Comparison of ENCODE assay signal across 21 cellular contexts in genomic region chr13:77563110-77563509, GRCh38. TPM values are rescaled to one million over a fixed set of nuclear protein-coding genes. Genes with fewer than 3 reads are reported as not detected.
DNase-seq lines count a peak whose midpoint lies in the region; ATAC-seq and TF ChIP-seq lines count a peak whose summit lies in the region.
"Had no signal": no experiment of that assay in that cellular context is flagged by ENCODE, and none has a peak within 500 bp of the region (broad histone marks: within the 10 kb centered on the region; RNA-seq: fewer than 3 reads in every experiment).

No MANE protein-coding gene starts in this region.

- H3K4me1 Mint-ChIP-seq in natural killer cell treated with Interleukin-12 subunit alpha and Interleukin-12 subunit beta and Interleukin-15 and Interleukin-18, amount 100 ng/mL, for 72 hours (ENCODE audit: low read depth in 2 of 2), result no peaks in the 10 kb centered on the region

- H3K4me3 Mint-ChIP-seq in natural killer cell treated with Interleukin-12 subunit alpha and Interleukin-12 subunit beta and Interleukin-15 and Interleukin-18, amount 100 ng/mL, for 72 hours, result no peak overlapping the region
- H3K4me3 Mint-ChIP-seq: CD4-positive, CD25-positive, alpha-beta regulatory T cell had no signal

- DNase-seq in HCEC 1CT (peak; percentile 14), dermis blood vessel endothelial cell (peak; percentile 11), mesenchymal stem cell (peak; percentile 37), posterior vena cava (ENCODE audit: low spot score) (no peak), coronary artery (ENCODE audit: low spot score) (no peak), NCI-H2107 (lab: John Stamatoyannopoulos, UW) (no peak)
- no peak for DNase-seq in natural killer cell treated with Interleukin-12 subunit alpha and Interleukin-12 subunit beta and Interleukin-15 and Interleukin-18, amount 100 ng/mL, for 72 hours (ENCODE audit: low spot score)
- DNase-seq: anterior cingulate cortex; CD4-positive, CD25-positive, alpha-beta regulatory T cell; effector CD8-positive, alpha-beta T cell; islet precursor cell; KG1; NCI-H1694; NCI-H524 treated with DMSO at 0.1 percent for 48 hours; stimulated activated CD4-positive, alpha-beta T cell treated with anti-CD3 and anti-CD28 coated beads, Interleukin-12 subunit alpha, Interleukin-12 subunit beta, amount 100 ng/mL, for 4 hours; SW 1271; WERI-Rb-1 had no signal

- H3K4me1 ChIP-seq in mesenchymal stem cell (ENCODE audit: control insufficient read depth, insufficient read depth, low read depth, low read length), result no peaks in the 10 kb centered on the region

- no peak overlapping the region for H2BK5ac ChIP-seq in mesenchymal stem cell (ENCODE audit: low read depth, low read length, poor library complexity, severe bottlenecking)

- no peak overlapping the region for H2AK5ac ChIP-seq in mesenchymal stem cell (ENCODE audit: low read length, severe bottlenecking)

- ATAC-seq in natural killer cell treated with Interleukin-12 subunit alpha and Interleukin-12 subunit beta and Interleukin-15 and Interleukin-18, amount 100 ng/mL, for 72 hours, result no peak

- no peaks in the 10 kb centered on the region for H3K27me3 ChIP-seq in mesenchymal stem cell (ENCODE audit: control insufficient read depth in 1 of 2, insufficient read depth in 1 of 2, low read length in 2 of 2)

- H3K27ac Mint-ChIP-seq in natural killer cell treated with Interleukin-12 subunit alpha and Interleukin-12 subunit beta and Interleukin-15 and Interleukin-18, amount 100 ng/mL, for 72 hours, result no peak overlapping the region
- H3K27ac Mint-ChIP-seq: CD4-positive, CD25-positive, alpha-beta regulatory T cell had no signal

- intact Hi-C loops in posterior vena cava (cut with DNase I), result no loop called here

- no peak overlapping the region for H4K8ac ChIP-seq in mesenchymal stem cell (ENCODE audit: low read length)

- H3K9me3 ChIP-seq in mesenchymal stem cell (ENCODE audit: control insufficient read depth, low read length), result no peaks in the 10 kb centered on the region

- no peak overlapping the region for H4K91ac ChIP-seq in mesenchymal stem cell (ENCODE audit: low read length)

- WGBS in mesenchymal stem cell, result no CpG with 5 or more reads among the region's 1 CpG

- no peaks in the 10 kb centered on the region for H3K9me3 Mint-ChIP-seq in natural killer cell treated with Interleukin-12 subunit alpha and Interleukin-12 subunit beta and Interleukin-15 and Interleukin-18, amount 100 ng/mL, for 72 hours

- TF ChIP-seq CTCF in coronary artery (IDR thresholded peaks at IDR 0.05), result no peak

- no peak overlapping the region for H3K18ac ChIP-seq in mesenchymal stem cell (ENCODE audit: low read depth in 1 of 2, low read length in 2 of 2)

- no peak overlapping the region for H2AFZ ChIP-seq in mesenchymal stem cell (ENCODE audit: low read depth, low read length)

- H3K36me3 Mint-ChIP-seq in natural killer cell treated with Interleukin-12 subunit alpha and Interleukin-12 subunit beta and Interleukin-15 and Interleukin-18, amount 100 ng/mL, for 72 hours, result no peaks in the 10 kb centered on the region
- H3K36me3 Mint-ChIP-seq: CD4-positive, CD25-positive, alpha-beta regulatory T cell had no signal

- no peak overlapping the region for H2BK12ac ChIP-seq in mesenchymal stem cell (ENCODE audit: low read length in 2 of 2)

- H3K4me3 ChIP-seq in mesenchymal stem cell (ENCODE audit: insufficient read depth in 1 of 2, low read depth in 1 of 2, low read length in 2 of 2) (no peak overlapping the region), coronary artery (no peak overlapping the region)

- no peak overlapping the region for H3K14ac ChIP-seq in mesenchymal stem cell (ENCODE audit: low read length in 2 of 2)

- no peak overlapping the region for H3K9ac ChIP-seq in mesenchymal stem cell (ENCODE audit: low read length)

- no peaks in the 10 kb centered on the region for H3K79me1 ChIP-seq in mesenchymal stem cell (replicated peaks; ENCODE audit: low read length, poor library complexity, severe bottlenecking)

- no peak overlapping the region for H3K4me2 ChIP-seq in mesenchymal stem cell (ENCODE audit: low read length, poor library complexity, severe bottlenecking)

- H3K27ac ChIP-seq in mesenchymal stem cell (ENCODE audit: low read length, poor library complexity, severe bottlenecking) (no peak overlapping the region), coronary artery (no peak overlapping the region)
- H3K27ac ChIP-seq: WERI-Rb-1 had no signal

- H3K4ac ChIP-seq in mesenchymal stem cell (ENCODE audit: low read depth in 1 of 2, low read length in 2 of 2), result no peak overlapping the region

- no peak overlapping the region for H3K23ac ChIP-seq in mesenchymal stem cell (ENCODE audit: low read length in 2 of 2)

- no peaks in the 10 kb centered on the region for H3K36me3 ChIP-seq in mesenchymal stem cell (ENCODE audit: control insufficient read depth in 1 of 2, insufficient read depth in 2 of 2, low read depth in 1 of 2, low read length in 2 of 2)
- H3K36me3 ChIP-seq: WERI-Rb-1 had no signal

- H2BK15ac ChIP-seq in mesenchymal stem cell (ENCODE audit: low read depth, poor library complexity, severe bottlenecking), result no peak overlapping the region

- no peak overlapping the region for H2BK120ac ChIP-seq in mesenchymal stem cell (ENCODE audit: low read depth, low read length)

- H3K27me3 Mint-ChIP-seq in natural killer cell treated with Interleukin-12 subunit alpha and Interleukin-12 subunit beta and Interleukin-15 and Interleukin-18, amount 100 ng/mL, for 72 hours, result peaks cover 10 to 20% of the 10 kb centered on the region in 2 donors

TF ChIP-seq in PFSK-1, 5 proteins besides CTCF, POLR2A, EP300 and RAD21:
- TF ChIP-seq REST (IDR thresholded peaks at IDR 0.05; ENCODE audit: insufficient read depth in 1 of 2, low read depth in 2 of 2, low read length in 2 of 2) (peak; percentile 74 to 92; a peak in 3 of 4 replicates), FOXP2 (optimal IDR thresholded peaks at IDR 0.05; ENCODE audit: borderline replicate concordance, extremely low read depth, extremely low read length, insufficient read depth) (no peak), POLR2AphosphoS5 (IDR thresholded peaks at IDR 0.05; ENCODE audit: low read depth, low read length) (no peak), TAF1 (IDR thresholded peaks at IDR 0.05; ENCODE audit: borderline replicate concordance, insufficient read depth, low read length) (no peak), SIN3A (IDR thresholded peaks at IDR 0.05; ENCODE audit: borderline replicate concordance, insufficient read depth, low read length) (no peak)

RNA-seq across cellular contexts. Expression of gene SCEL, which starts 27.6 kb away (rescaled TPM):
- not detected for polyA plus RNA-seq in PFSK-1 (2012; ENCODE audit: insufficient read length, low read depth)
- total RNA-seq in dermis blood vessel endothelial cell (under 0.01 TPM in 1 of 2 replicates, not detected in the other), posterior vena cava (not detected)
- polyA plus RNA-seq in mesenchymal stem cell (2013, experiment 1 of 2), result not detected
- polyA plus RNA-seq in mesenchymal stem cell (2013, experiment 2 of 2), result not detected
- not detected for total RNA-seq in natural killer cell treated with Interleukin-12 subunit alpha and Interleukin-12 subunit beta and Interleukin-15 and Interleukin-18, amount 100 ng/mL, for 72 hours
- total RNA-seq: CD4-positive, CD25-positive, alpha-beta regulatory T cell; H1; OCI-LY7; osteoblast had no signal
- polyA plus RNA-seq: CD4-positive, CD25-positive, alpha-beta regulatory T cell; H1 had no signal

Comparison
In these comparisons a context has a peak if more than half of its experiments do, and no peak if none do; other contexts are left out.
1. DNase-seq: peak in HCEC 1CT (single experiment), dermis blood vessel endothelial cell (single experiment) and mesenchymal stem cell (single experiment); none in posterior vena cava (single experiment), coronary artery (single experiment), natural killer cell treated with Interleukin-12 subunit alpha and Interleukin-12 subunit beta and Interleukin-15 and Interleukin-18, amount 100 ng/mL, for 72 hours (single experiment) and NCI-H2107 (single experiment).